ENCODE assay signal across 19 cellular contexts in the genomic region with DNA sequence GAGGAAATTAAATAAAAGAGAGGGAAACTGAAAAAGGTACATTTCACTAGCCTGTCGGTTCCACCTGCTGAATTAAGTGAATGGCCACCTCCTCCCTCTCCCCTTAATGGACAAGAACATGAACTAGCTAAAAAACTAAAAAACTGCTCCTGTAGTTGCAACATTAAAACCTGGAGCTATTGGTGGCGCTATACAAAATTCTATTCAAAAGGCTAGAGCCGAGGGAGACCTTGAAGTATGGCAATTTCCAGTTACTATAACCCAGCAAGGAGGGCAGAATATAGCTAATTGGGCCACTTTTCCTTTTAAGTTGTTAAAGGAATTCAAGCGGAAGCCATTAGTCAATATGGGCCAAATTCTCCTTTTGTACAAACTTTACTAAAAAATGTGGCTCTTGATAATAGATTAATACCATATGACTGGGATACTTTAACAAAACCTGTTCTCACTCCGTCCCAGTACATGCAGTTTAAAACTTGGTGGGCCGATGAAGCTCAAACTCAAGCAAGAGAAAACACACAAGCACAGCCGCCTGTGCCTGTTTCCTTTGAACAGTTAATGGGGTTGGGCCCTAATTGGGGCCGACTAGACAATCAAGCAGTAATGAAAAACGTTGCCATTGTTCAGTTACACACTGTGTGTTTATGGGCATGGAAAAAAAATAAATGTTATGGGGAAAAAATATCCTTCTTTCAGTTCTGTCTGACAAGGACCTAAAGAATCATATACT. TPM values are rescaled to one million over a fixed set of nuclear protein-coding genes. Genes with fewer than 3 reads are reported as not detected.
A peak's percentile ranks its signal among the peaks of the same experiment; 100 is the strongest.
DNase-seq lines count a peak whose midpoint lies in the region; ATAC-seq and TF ChIP-seq lines count a peak whose summit lies in the region.
"Had no signal": no experiment of that assay in that cellular context is flagged by ENCODE, and none has a peak within 500 bp of the region (broad histone marks: within the 10 kb centered on the region; RNA-seq: fewer than 3 reads in every experiment).

No MANE protein-coding gene starts in this region.

- H3K27me3 ChIP-seq in Caco-2 (replicated peaks; ENCODE audit: control insufficient read depth, insufficient read depth, low read length) (no peaks in the 10 kb centered on the region), Loucy (ENCODE audit: insufficient read depth, low read length, poor library complexity, severe bottlenecking) (no peaks in the 10 kb centered on the region), dorsolateral prefrontal cortex (no peaks in the 10 kb centered on the region), neural progenitor cell (peaks cover 15% of the 10 kb centered on the region)
- H3K27me3 ChIP-seq: breast epithelium, vagina had no signal

- DNase-seq in Caco-2 (peak in 1 of 2 experiments; percentile 7), dorsolateral prefrontal cortex (no peak), neural progenitor cell (ENCODE audit: low spot score) (no peak), NCI-H2227 (lab: John Stamatoyannopoulos, UW; ENCODE audit: unreplicated experiment) (no peak), activated gamma-delta T cell (lab: John Stamatoyannopoulos, UW) (no peak), OCI-M2 (lab: John Stamatoyannopoulos, UW; ENCODE audit: unreplicated experiment) (no peak)
- DNase-seq: activated naive CD4-positive, alpha-beta T cell; C1 segment of cervical spinal cord; EL; NCI-H187; nucleus accumbens; PC-9; stimulated activated naive CD4-positive, alpha-beta T cell; SW 1271 had no signal

- no peak for TF ChIP-seq CTCF in Caco-2 (IDR thresholded peaks at IDR 0.05; ENCODE audit: insufficient read depth in 1 of 2, low read depth in 1 of 2, low read length in 1 of 2, severe bottlenecking in 1 of 2, unreplicated experiment in 1 of 2)
- TF ChIP-seq CTCF in Loucy (conservative IDR thresholded peaks at IDR 0.05; ENCODE audit: low read length) = peak; percentile 40
- peak in 6 of 56 donors; percentile 6 to 22 (median 12) for TF ChIP-seq CTCF in dorsolateral prefrontal cortex (IDR thresholded peaks at IDR 0.05 in 54 of 56, conservative IDR thresholded peaks at IDR 0.05 in 2 of 56; ENCODE audit: low read depth in 1 of 56, partially characterized antibody in 56 of 56)
- TF ChIP-seq CTCF in neural progenitor cell (IDR thresholded peaks at IDR 0.05) = peak; percentile 26

- H3K27me3 Mint-ChIP-seq in Caco-2 (ENCODE audit: insufficient read depth, unreplicated experiment) (no peaks in the 10 kb centered on the region), neural progenitor cell (ENCODE audit: insufficient read depth, low read depth) (peaks cover 14% of the 10 kb centered on the region)

- ATAC-seq in HG03139 (IDR thresholded peaks at IDR 0.05; ENCODE audit: unreplicated experiment) = no peak

- H3K4me1 Mint-ChIP-seq in Caco-2 (ENCODE audit: low read depth, unreplicated experiment) (peaks cover 35% of the 10 kb centered on the region), neural progenitor cell (peaks cover 7% of the 10 kb centered on the region)

- H3K4me1 ChIP-seq in Caco-2 (peaks cover 43% of the 10 kb centered on the region), Loucy (ENCODE audit: insufficient read depth, low read length, poor library complexity, severe bottlenecking) (no peaks in the 10 kb centered on the region), neural progenitor cell (no peaks in the 10 kb centered on the region)
- H3K4me1 ChIP-seq: breast epithelium had no signal

- POLR2A ChIA-PET in Caco-2 (lab: Charles Lee) = no interaction called here

- intact Hi-C loops in Caco-2 (cut with micrococcal nuclease; ENCODE audit: unreplicated experiment) = loop anchor here (2.0 kb wide), 1 partner anchor 313 kb away; no protein-coding TSS in a partner anchor
- intact Hi-C loops in dorsolateral prefrontal cortex (cut with DNase I) = loop anchor here (2.0 to 10.0 kb wide), 5 partner anchors 91 to 380 kb away; partner anchors contain the start of genes ANAPC16 (in 1 of the 2) and ASCC1 (in 1 of the 2)

- H3K4me2 ChIP-seq in Loucy (ENCODE audit: low read depth, low read length, poor library complexity, severe bottlenecking) (no peak overlapping the region), neural progenitor cell (no peak overlapping the region)

- no peaks in the 10 kb centered on the region for H4K20me1 ChIP-seq in Loucy (ENCODE audit: insufficient read depth, low read length, poor library complexity, severe bottlenecking)
- H4K20me1 ChIP-seq in neural progenitor cell (ENCODE audit: low read depth) = no peaks in the 10 kb centered on the region

- H3K27ac ChIP-seq in dorsolateral prefrontal cortex = peak overlapping the region in 55 of 59 donors; percentile 1 to 86 (median 64)
- H3K27ac ChIP-seq in neural progenitor cell = no peak overlapping the region
- H3K27ac ChIP-seq: PC-9, vagina had no signal

- H3F3A ChIP-seq in Loucy (ENCODE audit: low read depth) (no peaks in the 10 kb centered on the region), neural progenitor cell (ENCODE audit: low read depth) (no peaks in the 10 kb centered on the region)

- H3K9me2 ChIP-seq in Loucy (replicated peaks; ENCODE audit: low read depth, low read length) = no peaks in the 10 kb centered on the region

- H3K36me3 Mint-ChIP-seq in Caco-2 (ENCODE audit: insufficient read depth, unreplicated experiment) (peaks cover 9% of the 10 kb centered on the region), neural progenitor cell (peaks cover 7% of the 10 kb centered on the region)

- no TSS peak for BruUV-seq in Caco-2 (replicated peaks; lab: Mats Ljungman, UMichigan)

- no peak overlapping the region for H3K4me3 ChIP-seq in Caco-2 (ENCODE audit: low read depth, low read length)
- no peak overlapping the region for H3K4me3 ChIP-seq in Loucy (ENCODE audit: low read length, poor library complexity, severe bottlenecking)
- no peak overlapping the region for H3K4me3 ChIP-seq in dorsolateral prefrontal cortex
- H3K4me3 ChIP-seq in neural progenitor cell = no peak overlapping the region
- H3K4me3 ChIP-seq: breast epithelium, PC-9, vagina had no signal

- H3K4me3 Mint-ChIP-seq in Caco-2 (ENCODE audit: unreplicated experiment) = no peak overlapping the region
- H3K4me3 Mint-ChIP-seq in neural progenitor cell = no peak overlapping the region
- H3K4me3 Mint-ChIP-seq: memory B cell had no signal

- peaks cover 19% of the 10 kb centered on the region; the same call in 1 of the 2 replicates for H3K9me3 ChIP-seq in Caco-2
- H3K9me3 ChIP-seq in Loucy (ENCODE audit: insufficient read depth, low read depth, low read length) = peaks cover 4% of the 10 kb centered on the region; the same call in 1 of the 2 replicates
- H3K9me3 ChIP-seq in neural progenitor cell (ENCODE audit: low read depth) = no peaks in the 10 kb centered on the region
- H3K9me3 ChIP-seq: vagina had no signal

- H3K9me3 Mint-ChIP-seq in Caco-2 (ENCODE audit: unreplicated experiment) = peaks cover 11% of the 10 kb centered on the region
- H3K9me3 Mint-ChIP-seq in neural progenitor cell = peaks cover 28% of the 10 kb centered on the region

- no peak overlapping the region for H3K9ac ChIP-seq in Loucy (ENCODE audit: low read depth, low read length, poor library complexity, severe bottlenecking)
- H3K9ac ChIP-seq in neural progenitor cell = no peak overlapping the region

- H3K36me3 ChIP-seq in Caco-2 (ENCODE audit: control insufficient read depth, insufficient read depth, low read length) = no peaks in the 10 kb centered on the region
- H3K36me3 ChIP-seq in Loucy (ENCODE audit: insufficient read depth, low read length) = no peaks in the 10 kb centered on the region
- H3K36me3 ChIP-seq in neural progenitor cell = no peaks in the 10 kb centered on the region
- H3K36me3 ChIP-seq: breast epithelium, vagina had no signal

- CTCF ChIA-PET in Caco-2 (lab: Charles Lee) = interaction anchor here (0.6 to 3.8 kb wide), 5 partner anchors 10 to 141 kb away, joined by 3 to 28 read pairs (median 3); no protein-coding TSS in a partner anchor

- H3K79me2 ChIP-seq in Loucy (ENCODE audit: insufficient read depth, low read length) (no peaks in the 10 kb centered on the region), neural progenitor cell (ENCODE audit: low read depth) (no peaks in the 10 kb centered on the region)

- H2AFZ ChIP-seq in Loucy (ENCODE audit: low read length) = no peak overlapping the region
- H2AFZ ChIP-seq in neural progenitor cell (replicated peaks) = no peak overlapping the region
- H2AFZ ChIP-seq: PC-9 had no signal

- peak overlapping the region; percentile 56 for H3K27ac Mint-ChIP-seq in Caco-2 (ENCODE audit: unreplicated experiment)
- H3K27ac Mint-ChIP-seq in neural progenitor cell = no peak overlapping the region
- H3K27ac Mint-ChIP-seq: memory B cell had no signal

RNA-seq across cellular contexts. Expression of gene CHST3, which starts 6.5 kb away (rescaled TPM):
- total RNA-seq in Caco-2 (2022) (40.9 and 46.0 TPM in 2 replicates), dorsolateral prefrontal cortex (10 to 100 TPM in 108 of 120 experiments, 1 to 10 TPM in 12; 7.0 to 62.9 (median 19.6) TPM), neural progenitor cell (ENCODE audit: low replicate concordance) (9.1 and 11.9 TPM in 2 replicates)

Comparison
In these comparisons a context has a peak if more than half of its experiments do, and no peak if none do; other contexts are left out.
1. CTCF ChIP-seq: peak in Loucy (single experiment) and neural progenitor cell (single experiment); none in Caco-2 (0 of 2).